In the genomic region with DNA sequence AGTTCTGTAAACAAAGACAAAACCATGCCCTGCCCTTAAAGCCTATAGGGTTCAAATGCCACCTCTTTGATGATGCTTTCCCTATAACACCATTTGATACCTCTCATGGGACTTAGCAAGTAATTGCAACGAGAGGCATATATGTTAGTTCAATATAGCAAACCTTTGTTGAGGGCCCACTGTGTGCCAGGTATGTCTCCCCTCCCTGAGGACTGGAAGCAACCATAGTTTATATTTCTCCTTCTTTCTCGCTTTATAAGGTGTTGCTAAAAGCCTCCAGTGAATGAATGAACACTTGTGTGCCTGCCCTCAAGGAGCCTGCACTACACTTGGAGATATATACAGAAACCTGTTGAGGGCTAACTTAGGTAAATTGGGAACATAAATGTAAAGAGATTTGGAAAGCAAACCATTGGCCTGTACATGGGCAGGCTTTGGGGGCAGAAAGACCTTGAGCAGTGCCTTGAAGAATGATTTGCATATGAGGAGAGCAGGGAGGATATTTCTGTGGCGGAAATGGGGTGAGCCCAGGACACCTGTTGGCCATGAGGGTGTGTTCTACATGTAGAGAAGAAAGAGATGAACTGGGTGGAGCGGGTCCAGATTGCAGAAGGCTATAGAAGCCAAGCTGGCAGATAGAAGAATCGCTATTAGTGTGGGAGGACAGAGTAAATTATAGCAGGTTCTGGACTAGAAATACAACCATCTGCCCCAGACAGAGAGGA, we compare ENCODE assay signal across 9 cellular contexts. TPM values are rescaled to one million over a fixed set of nuclear protein-coding genes. Genes with fewer than 3 reads are reported as not detected.
DNase-seq lines count a peak whose midpoint lies in the region; ATAC-seq and TF ChIP-seq lines count a peak whose summit lies in the region.
"Had no signal": no experiment of that assay in that cellular context is flagged by ENCODE, and none has a peak within 500 bp of the region (broad histone marks: within the 10 kb centered on the region; RNA-seq: fewer than 3 reads in every experiment).

No MANE protein-coding gene starts in this region.

- no peak for TF ChIP-seq CTCF in SK-N-SH (IDR thresholded peaks at IDR 0.05)
- TF ChIP-seq CTCF in GM23338 (conservative IDR thresholded peaks at IDR 0.05; ENCODE audit: low read depth in 2 of 2): no peak
- no peak for TF ChIP-seq CTCF in lung (IDR thresholded peaks at IDR 0.05; ENCODE audit: control extremely low read depth, extremely low read depth)

- H3K9me2 ChIP-seq in SK-N-SH: no peaks in the 10 kb centered on the region
- H3K9me2 ChIP-seq in GM23338 (ENCODE audit: insufficient read depth): no peaks in the 10 kb centered on the region

- H3K27me3 ChIP-seq in SK-N-SH (ENCODE audit: insufficient read depth): no peaks in the 10 kb centered on the region
- H3K27me3 ChIP-seq in GM23338 (ENCODE audit: insufficient read depth): 0 out of 2 replicates have a peak, but pooled peaks cover 6% of the 10 kb centered on the region
- no peaks in the 10 kb centered on the region for H3K27me3 ChIP-seq in NT2/D1 (ENCODE audit: insufficient read depth, insufficient read length)
- no peaks in the 10 kb centered on the region for H3K27me3 ChIP-seq in lung (ENCODE audit: control insufficient read depth, insufficient read depth)

- H4K20me1 ChIP-seq in SK-N-SH (ENCODE audit: insufficient read depth): peaks cover 16% of the 10 kb centered on the region
- H4K20me1 ChIP-seq in GM23338 (replicated peaks; ENCODE audit: insufficient read depth): peaks cover 5% of the 10 kb centered on the region; the same call in 1 of the 2 replicates

- H2AFZ ChIP-seq in SK-N-SH (ENCODE audit: low read depth) (no peak overlapping the region), GM23338 (no peak overlapping the region)

- no peak for TF ChIP-seq EP300 in SK-N-SH (IDR thresholded peaks at IDR 0.05; ENCODE audit: borderline replicate concordance in 1 of 2, low read depth in 1 of 2, low read length in 1 of 2)

- H3K4me3 ChIP-seq in SK-N-SH (ENCODE audit: low read depth in 2 of 2, low read length in 1 of 2) (peak overlapping the region in 1 of 2 experiments; percentile 76; a peak in 1 of 4 replicates), GM23338 (peak overlapping the region; percentile 85; the same call in 1 of the 2 replicates), NT2/D1 (ENCODE audit: insufficient read length, low read depth) (no peak overlapping the region), lung (no peak overlapping the region)

- POLR2A ChIA-PET in SK-N-SH (lab: Yijun Ruan, JAX): no interaction called here

- H3K4me2 ChIP-seq in SK-N-SH (peak overlapping the region; percentile 84), GM23338 (peak overlapping the region; percentile 96; the same call in 1 of the 2 replicates)

- no peaks in the 10 kb centered on the region for H3K9me3 Mint-ChIP-seq in GM23338

- peak overlapping the region; percentile 82 for H3K4me3 Mint-ChIP-seq in GM23338

- no peak overlapping the region for H3K27ac Mint-ChIP-seq in GM23338

- H3K9ac ChIP-seq in SK-N-SH (no peak overlapping the region), NT2/D1 (ENCODE audit: insufficient read length, low read depth) (peak overlapping the region; percentile 76)
- H3K9ac ChIP-seq: parathyroid adenoma had no signal

- peak overlapping the region in 1 of 2 experiments; percentile 88; a peak in 1 of 4 replicates for H3K27ac ChIP-seq in SK-N-SH (ENCODE audit: low read depth in 2 of 2, low read length in 1 of 2)
- H3K27ac ChIP-seq in GM23338 (ENCODE audit: low read depth): no peak overlapping the region
- peak overlapping the region; percentile 7 to 99 for H3K27ac ChIP-seq in lung (ENCODE audit: low read depth in 1 of 2, low read length in 1 of 2)

- H3K36me3 Mint-ChIP-seq in GM23338 (ENCODE audit: low read depth): peaks cover 7% of the 10 kb centered on the region; the same call in 2 of the 3 replicates

- WGBS in SK-N-SH (ENCODE audit: low lambda C conversion rate): 82% methylated on average over 5 of the region's 5 CpGs
- 76 to 87% methylated on average over 5 of the region's 5 CpGs for WGBS in lung, 2 donors

- no peak for TF ChIP-seq RAD21 in SK-N-SH (IDR thresholded peaks at IDR 0.05; ENCODE audit: low read length)

- no peak for DNase-seq in SK-N-SH
- DNase-seq in GM23338 (ENCODE audit: low spot score): no peak
- no peak for DNase-seq in NT2/D1 (ENCODE audit: low read depth, low spot score)
- no peak for DNase-seq in lung (ENCODE audit: low spot score)
- no peak for DNase-seq in epidermal melanocyte (ENCODE audit: insufficient read length, low spot score)
- DNase-seq in 8988T: no peak
- DNase-seq in RKO (ENCODE audit: low spot score): no peak

- H3K27me3 Mint-ChIP-seq in GM23338 (ENCODE audit: insufficient read depth, low read depth, poor library complexity): peaks cover 9% of the 10 kb centered on the region

- ATAC-seq in SK-N-SH treated with all-trans-retinoic acid at 6 μM for 48 hours: no peak
- no peak for ATAC-seq in GM23338
- ATAC-seq in lung (ENCODE audit: insufficient read depth, low FRiP score): no peak

- H3F3A ChIP-seq in SK-N-SH (replicated peaks; ENCODE audit: insufficient read depth): peaks cover 13% of the 10 kb centered on the region
- H3F3A ChIP-seq in GM23338 (replicated peaks; ENCODE audit: low read depth): no peaks in the 10 kb centered on the region

- CTCF ChIA-PET in SK-N-SH (lab: Yijun Ruan, JAX): interaction anchor here (1.0 to 1.4 kb wide), 3 partner anchors 22 to 108 kb away, joined by 3 to 6 read pairs (median 4); partner anchors contain the start of gene POLR3B

- H3K4me1 ChIP-seq in SK-N-SH (ENCODE audit: control insufficient read depth in 1 of 2, insufficient read depth in 2 of 2, low read depth in 1 of 2, low read length in 1 of 2) (peaks cover 13 to 14% of the 10 kb centered on the region in 2 experiments; a peak in 3 of 4 replicates), GM23338 (ENCODE audit: insufficient read depth) (peaks cover 38% of the 10 kb centered on the region), NT2/D1 (ENCODE audit: insufficient read depth, insufficient read length) (peaks cover 11% of the 10 kb centered on the region), lung (ENCODE audit: control insufficient read depth in 2 of 2, insufficient read depth in 2 of 2, low read length in 2 of 2) (peaks cover 7 to 11% of the 10 kb centered on the region in 2 donors)

- no peaks in the 10 kb centered on the region for H3K9me3 ChIP-seq in SK-N-SH
- H3K9me3 ChIP-seq in NT2/D1 (ENCODE audit: insufficient read depth, low read length): no peaks in the 10 kb centered on the region
- H3K9me3 ChIP-seq in lung (ENCODE audit: control insufficient read depth in 2 of 2, insufficient read depth in 1 of 2, low read length in 1 of 2): no peaks in the 10 kb centered on the region

- H3K79me2 ChIP-seq in SK-N-SH (ENCODE audit: insufficient read depth) (peaks cover 27% of the 10 kb centered on the region), GM23338 (replicated peaks; ENCODE audit: insufficient read depth) (peaks cover 19% of the 10 kb centered on the region)

- no peaks in the 10 kb centered on the region for H3K36me3 ChIP-seq in SK-N-SH (replicated peaks in 1 of 2; ENCODE audit: control insufficient read depth in 1 of 2, insufficient read depth in 2 of 2, low read length in 1 of 2)
- H3K36me3 ChIP-seq in GM23338 (ENCODE audit: insufficient read depth): no peaks in the 10 kb centered on the region
- peaks cover 15% of the 10 kb centered on the region for H3K36me3 ChIP-seq in NT2/D1 (ENCODE audit: insufficient read depth, insufficient read length, low read length)
- no peaks in the 10 kb centered on the region for H3K36me3 ChIP-seq in lung (ENCODE audit: control insufficient read depth in 2 of 2, insufficient read depth in 2 of 2, low read length in 2 of 2)

- H3K4me1 Mint-ChIP-seq in GM23338: peaks cover 29% of the 10 kb centered on the region

TF ChIP-seq in SK-N-SH, 30 proteins besides CTCF, POLR2A, EP300 and RAD21 (continues in another document):
- TF ChIP-seq EZH2phosphoT487 (IDR thresholded peaks at IDR 0.05; ENCODE audit: borderline replicate concordance, low read depth) (no peak), MXI1 (IDR thresholded peaks at IDR 0.05; ENCODE audit: low read depth, low read length) (no peak), SIN3A (IDR thresholded peaks at IDR 0.05; ENCODE audit: borderline replicate concordance, low read depth, low read length) (no peak), ELF1 (IDR thresholded peaks at IDR 0.05) (no peak)

TF ChIP-seq in GM23338, 12 proteins besides CTCF, POLR2A, EP300 and RAD21:
- no peak for TF ChIP-seq ZNF331 (CRISPR knock-in tag; IDR thresholded peaks at IDR 0.05; ENCODE audit: low read depth)
- TF ChIP-seq EZH2 (IDR thresholded peaks at IDR 0.05; ENCODE audit: low read depth, unreplicated experiment): no peak
- no peak for TF ChIP-seq POLR2AphosphoS5 (IDR thresholded peaks at IDR 0.05; ENCODE audit: low read depth)
- no peak for TF ChIP-seq JUNB (IDR thresholded peaks at IDR 0.05; ENCODE audit: unreplicated experiment)
- no peak for TF ChIP-seq CREB1 (CRISPR knock-in tag; IDR thresholded peaks at IDR 0.05; ENCODE audit: low read depth)
- no peak for TF ChIP-seq EZH2phosphoT487 (IDR thresholded peaks at IDR 0.05; ENCODE audit: unreplicated experiment)
- TF ChIP-seq, protein P1, sequence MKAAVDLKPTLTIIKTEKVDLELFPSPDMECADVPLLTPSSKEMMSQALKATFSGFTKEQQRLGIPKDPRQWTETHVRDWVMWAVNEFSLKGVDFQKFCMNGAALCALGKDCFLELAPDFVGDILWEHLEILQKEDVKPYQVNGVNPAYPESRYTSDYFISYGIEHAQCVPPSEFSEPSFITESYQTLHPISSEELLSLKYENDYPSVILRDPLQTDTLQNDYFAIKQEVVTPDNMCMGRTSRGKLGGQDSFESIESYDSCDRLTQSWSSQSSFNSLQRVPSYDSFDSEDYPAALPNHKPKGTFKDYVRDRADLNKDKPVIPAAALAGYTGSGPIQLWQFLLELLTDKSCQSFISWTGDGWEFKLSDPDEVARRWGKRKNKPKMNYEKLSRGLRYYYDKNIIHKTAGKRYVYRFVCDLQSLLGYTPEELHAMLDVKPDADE (IDR thresholded peaks at IDR 0.05): no peak

RNA-seq across cellular contexts. Expression of gene CKAP4, which starts 1.8 kb away (rescaled TPM):
- 112 and 113 TPM in 2 replicates for polyA plus RNA-seq in SK-N-SH (2012; rRNA removed)
- 120 and 133 TPM in 2 replicates for polyA plus RNA-seq in SK-N-SH (2012; cell fraction: cytosol; rRNA removed)
- polyA plus RNA-seq in SK-N-SH (2012; cell fraction: nucleus; rRNA removed): 79.8 and 105 TPM in 2 replicates
- total RNA-seq in GM23338 (2014; rRNA removed; shearing (Covaris generic)): 54.8 and 58.8 TPM in 2 replicates
- polyA plus RNA-seq in GM23338 (2016; fragmentation: Nextera tagmentation; extraction: Ambion mirVana): 32.3 and 35.2 TPM in 2 replicates
- 10 to 100 TPM; 48.3 to 82.6 TPM for total RNA-seq in lung
- polyA plus RNA-seq in lung: 10 to 100 TPM; 15.3 to 82.1 TPM

RNA-seq across cellular contexts. Expression of gene TCP11L2, which starts 53.0 kb away (rescaled TPM):
- 4.0 and 5.5 TPM in 2 replicates for polyA plus RNA-seq in SK-N-SH (2012; rRNA removed)
- 3.2 and 3.8 TPM in 2 replicates for polyA plus RNA-seq in SK-N-SH (2012; cell fraction: cytosol; rRNA removed)
- polyA plus RNA-seq in SK-N-SH (2012; cell fraction: nucleus; rRNA removed): 6.3 and 11.7 TPM in 2 replicates
- total RNA-seq in GM23338 (2014; rRNA removed; shearing (Covaris generic)): 4.4 and 5.2 TPM in 2 replicates
- polyA plus RNA-seq in GM23338 (2016; fragmentation: Nextera tagmentation; extraction: Ambion mirVana): 1.4 and 2.4 TPM in 2 replicates
- total RNA-seq in lung: 10 to 100 TPM; 42.5 to 78.5 TPM
- polyA plus RNA-seq in lung: 1 to 10 TPM; 4.9 to 7.1 TPM
